14 cellular contexts compared by ENCODE assay signal in the genomic region with DNA sequence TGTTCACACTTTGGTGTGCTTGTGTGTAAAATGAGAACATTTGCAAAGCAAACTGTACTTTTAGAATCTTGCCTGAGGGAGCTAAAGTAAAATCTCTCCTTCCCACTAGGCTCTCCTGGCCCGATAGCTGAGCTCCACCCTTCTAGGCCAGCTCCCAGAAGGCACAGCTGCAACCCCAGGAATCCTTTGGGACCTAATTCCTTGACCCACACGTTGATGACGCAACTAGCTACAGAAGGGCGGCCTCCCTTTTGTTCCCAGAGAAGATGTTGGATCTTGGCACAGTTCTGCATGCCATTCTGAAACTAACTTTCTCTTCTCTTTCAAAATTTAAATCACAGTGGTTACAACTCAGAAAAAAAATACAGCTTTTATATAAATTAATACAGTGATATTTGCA.
DNase-seq lines count a peak whose midpoint lies in the region; ATAC-seq and TF ChIP-seq lines count a peak whose summit lies in the region.
"Had no signal": no experiment of that assay in that cellular context is flagged by ENCODE, and none has a peak within 500 bp of the region (broad histone marks: within the 10 kb centered on the region; RNA-seq: fewer than 3 reads in every experiment).

No MANE protein-coding gene starts in this region.

- peak in 7 of 8 donors; percentile 86 to 98 (median 95) for ATAC-seq in heart right ventricle
- peak; percentile 36 to 78 for ATAC-seq in gastrocnemius medialis
- ATAC-seq in GM21526 (IDR thresholded peaks at IDR 0.05; ENCODE audit: low FRiP score, unreplicated experiment), result no peak
- ATAC-seq in naive thymus-derived CD4-positive, alpha-beta T cell, result no peak

- POLR2A ChIA-PET in naive thymus-derived CD4-positive, alpha-beta T cell (lab: Charles Lee), result interaction anchor here (0.6 kb wide), 1 partner anchor 35 kb away, joined by 4 read pairs; no protein-coding TSS in a partner anchor

- H3K4me1 ChIP-seq in heart right ventricle (peaks cover 0 to 14% (median 9%) of the 10 kb centered on the region in 9 donors), gastrocnemius medialis (peaks cover 0 to 7% of the 10 kb centered on the region in 2 donors)
- H3K4me1 ChIP-seq in naive thymus-derived CD4-positive, alpha-beta T cell (ENCODE audit: control insufficient read depth in 2 of 2, insufficient read depth in 2 of 2, low read length in 2 of 2), result no peaks in the 10 kb centered on the region

- no peak for TF ChIP-seq POLR2A in gastrocnemius medialis (IDR thresholded peaks at IDR 0.05)

- intact Hi-C loops in heart right ventricle (cut with DNase I) (loop anchor here in 1 of 10 donors (5.0 kb wide), 1 partner anchor 110 kb away; no protein-coding TSS in a partner anchor), gastrocnemius medialis (cut with DNase I; ENCODE audit: low total_unique reads) (no loop called here)
- intact Hi-C loops in naive thymus-derived CD4-positive, alpha-beta T cell (cut with micrococcal nuclease), result no loop called here

- in situ Hi-C loops in brain microvascular endothelial cell (cut with HindIII; ENCODE audit: low pct_ligation_motif_present, low sequenced_read_pairs) (no loop called here), gastrocnemius medialis (cut with MboI; ENCODE audit: low sequenced_read_pairs in 4 of 4) (no loop called here)

- WGBS in heart right ventricle, 2 donors, result 36 to 52% methylated on average over 4 of the region's 4 CpGs

- H3K9me3 ChIP-seq in heart right ventricle (no peaks in the 10 kb centered on the region), gastrocnemius medialis (no peaks in the 10 kb centered on the region)
- H3K9me3 ChIP-seq in naive thymus-derived CD4-positive, alpha-beta T cell (ENCODE audit: control insufficient read depth in 2 of 3, low read length in 3 of 3), result no peaks in the 10 kb centered on the region

- no peaks in the 10 kb centered on the region for H3K36me3 Mint-ChIP-seq in immature natural killer cell
- no peaks in the 10 kb centered on the region for H3K36me3 Mint-ChIP-seq in naive thymus-derived CD4-positive, alpha-beta T cell
- H3K36me3 Mint-ChIP-seq: activated naive CD8-positive, alpha-beta T cell treated with anti-CD3 and anti-CD28 coated beads for 36 hours; naive B cell had no signal

- TF ChIP-seq CTCF in brain microvascular endothelial cell (IDR thresholded peaks at IDR 0.05; ENCODE audit: low read depth, low read length, missing control alignments) (no peak), heart right ventricle (IDR thresholded peaks at IDR 0.05) (no peak), gastrocnemius medialis (IDR thresholded peaks at IDR 0.05 in 4 of 5, conservative IDR thresholded peaks at IDR 0.05 in 1 of 5) (no peak)

- H3K27me3 ChIP-seq in brain microvascular endothelial cell (replicated peaks) (no peaks in the 10 kb centered on the region), heart right ventricle (no peaks in the 10 kb centered on the region), gastrocnemius medialis (no peaks in the 10 kb centered on the region)
- no peaks in the 10 kb centered on the region for H3K27me3 ChIP-seq in naive thymus-derived CD4-positive, alpha-beta T cell (ENCODE audit: control insufficient read depth in 2 of 2, insufficient read depth in 2 of 2, low read length in 2 of 2)

- H3K27ac ChIP-seq in brain microvascular endothelial cell (peak overlapping the region; percentile 56), heart right ventricle (peak overlapping the region in 2 of 10 donors; percentile 44 to 62), gastrocnemius medialis (no peak overlapping the region)
- H3K27ac ChIP-seq in naive thymus-derived CD4-positive, alpha-beta T cell (ENCODE audit: low read depth, low read length), result no peak overlapping the region

- peak; percentile 68 for DNase-seq in GM04504 (ENCODE audit: low read depth)
- DNase-seq in brain microvascular endothelial cell, result peak; percentile 83
- peak; percentile 56 to 66 for DNase-seq in heart right ventricle
- peak; percentile 10 to 53 for DNase-seq in gastrocnemius medialis
- DNase-seq in putamen (ENCODE audit: low spot score), result no peak
- no peak for DNase-seq in immature natural killer cell
- DNase-seq in naive thymus-derived CD4-positive, alpha-beta T cell, result no peak
- DNase-seq: activated naive CD8-positive, alpha-beta T cell treated with anti-CD3 and anti-CD28 coated beads for 36 hours; C1 segment of cervical spinal cord; effector memory CD4-positive, alpha-beta T cell; naive B cell; NCI-H1417; NCI-H748 treated with DMSO at 0.1 percent for 48 hours had no signal

- peaks cover 0 to 2% (median 0%) of the 10 kb centered on the region in 3 donors for H3K27me3 Mint-ChIP-seq in immature natural killer cell (ENCODE audit: low read depth in 3 of 3)
- peaks cover 0 to 2% (median 0%) of the 10 kb centered on the region in 5 donors for H3K27me3 Mint-ChIP-seq in naive thymus-derived CD4-positive, alpha-beta T cell
- H3K27me3 Mint-ChIP-seq: activated naive CD8-positive, alpha-beta T cell treated with anti-CD3 and anti-CD28 coated beads for 36 hours; naive B cell had no signal

- H3K27ac Mint-ChIP-seq in immature natural killer cell, result no peak overlapping the region
- no peak overlapping the region for H3K27ac Mint-ChIP-seq in naive thymus-derived CD4-positive, alpha-beta T cell
- H3K27ac Mint-ChIP-seq: activated naive CD8-positive, alpha-beta T cell treated with anti-CD3 and anti-CD28 coated beads for 36 hours; naive B cell had no signal

- H3K4me3 Mint-ChIP-seq in immature natural killer cell, result no peak overlapping the region
- H3K4me3 Mint-ChIP-seq in naive thymus-derived CD4-positive, alpha-beta T cell, result no peak overlapping the region
- H3K4me3 Mint-ChIP-seq: activated naive CD8-positive, alpha-beta T cell treated with anti-CD3 and anti-CD28 coated beads for 36 hours; naive B cell had no signal

- no peaks in the 10 kb centered on the region for H3K4me1 Mint-ChIP-seq in immature natural killer cell
- no peaks in the 10 kb centered on the region for H3K4me1 Mint-ChIP-seq in naive thymus-derived CD4-positive, alpha-beta T cell
- H3K4me1 Mint-ChIP-seq: activated naive CD8-positive, alpha-beta T cell treated with anti-CD3 and anti-CD28 coated beads for 36 hours; naive B cell had no signal

- H3K9me3 Mint-ChIP-seq in immature natural killer cell, result peaks cover 0 to 15% (median 5%) of the 10 kb centered on the region in 6 donors
- H3K9me3 Mint-ChIP-seq in naive thymus-derived CD4-positive, alpha-beta T cell, result peaks cover 0 to 2% (median 0%) of the 10 kb centered on the region in 11 donors
- H3K9me3 Mint-ChIP-seq: activated naive CD8-positive, alpha-beta T cell treated with anti-CD3 and anti-CD28 coated beads for 36 hours; naive B cell had no signal

- no peaks in the 10 kb centered on the region for H3K36me3 ChIP-seq in brain microvascular endothelial cell (replicated peaks)
- H3K36me3 ChIP-seq in heart right ventricle, result no peaks in the 10 kb centered on the region
- H3K36me3 ChIP-seq in gastrocnemius medialis, result no peaks in the 10 kb centered on the region
- H3K36me3 ChIP-seq in naive thymus-derived CD4-positive, alpha-beta T cell (ENCODE audit: control insufficient read depth in 2 of 3, insufficient read depth in 3 of 3, low read length in 3 of 3), result no peaks in the 10 kb centered on the region

- CTCF ChIA-PET in naive thymus-derived CD4-positive, alpha-beta T cell (lab: Charles Lee), result no interaction called here

- H3K4me3 ChIP-seq in brain microvascular endothelial cell (ENCODE audit: low read depth, low read length) (no peak overlapping the region), heart right ventricle (no peak overlapping the region), gastrocnemius medialis (no peak overlapping the region)
- H3K4me3 ChIP-seq in naive thymus-derived CD4-positive, alpha-beta T cell (ENCODE audit: low read length), result no peak overlapping the region

Comparison
In these comparisons a context has a peak if more than half of its experiments do, and no peak if none do; other contexts are left out.
1. DNase-seq: peak in GM04504 (single experiment), brain microvascular endothelial cell (single experiment), heart right ventricle (2 of 2) and gastrocnemius medialis (2 of 2); none in putamen (single experiment), immature natural killer cell (0 of 3) and naive thymus-derived CD4-positive, alpha-beta T cell (0 of 9).
2. ATAC-seq: peak in heart right ventricle (7 of 8) and gastrocnemius medialis (2 of 2); none in GM21526 (single experiment) and naive thymus-derived CD4-positive, alpha-beta T cell (single experiment).